ENCODE assay signal across 1 cellular context in genomic region chr7:5693529-5693928, GRCh38.
TF ChIP-seq lines count a peak whose summit lies in the region.

No MANE protein-coding gene starts in this region.

TF ChIP-seq in GM12878, 131 proteins besides CTCF, POLR2A, EP300 and RAD21 (continued from another document and continues in another):
- TF ChIP-seq ZNF687 (IDR thresholded peaks at IDR 0.05) (peak; percentile 49), RAD51 (IDR thresholded peaks at IDR 0.05) (no peak), SIX5 (IDR thresholded peaks at IDR 0.05; ENCODE audit: low read depth, low read length, severe bottlenecking) (no peak), CHD2 (IDR thresholded peaks at IDR 0.05; ENCODE audit: borderline replicate concordance, low read depth, low read length) (0 out of 2 replicates have a peak, but pooled peaks have one; percentile 33), RFX5 (IDR thresholded peaks at IDR 0.05; ENCODE audit: low read depth, low read length) (no peak), RCOR1 (conservative IDR thresholded peaks at IDR 0.05; ENCODE audit: low read depth, low read length) (0 out of 2 replicates have a peak, but pooled peaks have one; percentile 6), IKZF2 (IDR thresholded peaks at IDR 0.05) (peak; percentile 90 to 93; a peak in 3 of 4 replicates), CBX5 (IDR thresholded peaks at IDR 0.05; ENCODE audit: low read depth) (no peak), SMARCA5 (IDR thresholded peaks at IDR 0.05) (no peak), GABPA (IDR thresholded peaks at IDR 0.05; ENCODE audit: low read depth) (no peak), HDGF (IDR thresholded peaks at IDR 0.05) (peak; percentile 61), RUNX3 (IDR thresholded peaks at IDR 0.05; ENCODE audit: low read length) (no peak), ZNF622 (IDR thresholded peaks at IDR 0.05) (no peak), MTA2 (IDR thresholded peaks at IDR 0.05; ENCODE audit: low read depth) (peak; percentile 69; the same call in 1 of the 2 replicates), E4F1 (IDR thresholded peaks at IDR 0.05; ENCODE audit: borderline replicate concordance, partially characterized antibody) (no peak), NFYA (IDR thresholded peaks at IDR 0.05; ENCODE audit: borderline replicate concordance, low read depth, low read length) (no peak), ZNF24 (IDR thresholded peaks at IDR 0.05) (no peak), STAT3 (IDR thresholded peaks at IDR 0.05; ENCODE audit: low read depth, low read length) (no peak), FOXM1 (IDR thresholded peaks at IDR 0.05; ENCODE audit: low read depth, low read length) (no peak), E2F8 (IDR thresholded peaks at IDR 0.05; ENCODE audit: low read depth, partially characterized antibody) (no peak), ZBED1 (IDR thresholded peaks at IDR 0.05; ENCODE audit: borderline replicate concordance) (no peak; the same call in 1 of the 2 replicates), ZZZ3 (IDR thresholded peaks at IDR 0.05; ENCODE audit: control insufficient read depth, insufficient read length, low read depth) (no peak), HDAC2 (IDR thresholded peaks at IDR 0.05) (no peak), POU2F2 (IDR thresholded peaks at IDR 0.05; ENCODE audit: borderline replicate concordance, low read depth, low read length) (peak; percentile 85; the same call in 2 of the 3 replicates), IRF5 (IDR thresholded peaks at IDR 0.05; ENCODE audit: borderline replicate concordance) (no peak), REST (IDR thresholded peaks at IDR 0.05; ENCODE audit: low read depth, low read length) (no peak), CBFB (IDR thresholded peaks at IDR 0.05; ENCODE audit: low read depth) (no peak), ZNF384 (IDR thresholded peaks at IDR 0.05; ENCODE audit: borderline replicate concordance, low read depth, low read length) (no peak), SMC3 (IDR thresholded peaks at IDR 0.05; ENCODE audit: borderline replicate concordance, low read length) (no peak), GATAD2B (conservative IDR thresholded peaks at IDR 0.05; ENCODE audit: low read depth) (0 out of 2 replicates have a peak, but pooled peaks have one; percentile 22), SREBF2 (IDR thresholded peaks at IDR 0.05; ENCODE audit: low read length) (no peak), TCF7 (IDR thresholded peaks at IDR 0.05; ENCODE audit: borderline replicate concordance) (peak; percentile 72; the same call in 1 of the 2 replicates), MEF2B (IDR thresholded peaks at IDR 0.05; ENCODE audit: partially characterized antibody, poor library complexity, severe bottlenecking) (peak; percentile 37), BHLHE40 (IDR thresholded peaks at IDR 0.05; ENCODE audit: borderline replicate concordance in 1 of 2, low read depth in 2 of 2, low read length in 1 of 2) (peak; percentile 44 to 51; a peak in 2 of 4 replicates), ZNF217 (IDR thresholded peaks at IDR 0.05) (no peak), SUZ12 (IDR thresholded peaks at IDR 0.05; ENCODE audit: unreplicated experiment) (no peak), ATF2 (IDR thresholded peaks at IDR 0.05; ENCODE audit: low read length) (no peak), JUND (IDR thresholded peaks at IDR 0.05; ENCODE audit: low read depth, low read length) (no peak), KDM1A (IDR thresholded peaks at IDR 0.05; ENCODE audit: borderline replicate concordance) (no peak), PML (IDR thresholded peaks at IDR 0.05; ENCODE audit: low read length) (no peak), SRF (IDR thresholded peaks at IDR 0.05; ENCODE audit: low read depth in 2 of 2, low read length in 2 of 2) (peak; percentile 86 to 99), USF1 (IDR thresholded peaks at IDR 0.05; ENCODE audit: borderline replicate concordance, extremely low read length, insufficient read depth, low read depth, low read length) (no peak), CHD1 (IDR thresholded peaks at IDR 0.05; ENCODE audit: low read depth, low read length) (no peak), RBBP5 (conservative IDR thresholded peaks at IDR 0.05) (no peak), NRF1 (conservative IDR thresholded peaks at IDR 0.05; ENCODE audit: low read depth, low read length) (no peak), IKZF1 (conservative IDR thresholded peaks at IDR 0.05) (peak; percentile 95), ZSCAN29 (IDR thresholded peaks at IDR 0.05) (no peak), RELB (IDR thresholded peaks at IDR 0.05; ENCODE audit: low read depth) (peak; percentile 86), TCF3 (IDR thresholded peaks at IDR 0.05; ENCODE audit: borderline replicate concordance, insufficient read depth, low read depth, low read length) (no peak), FOXK2 (IDR thresholded peaks at IDR 0.05) (no peak), EZH2 (IDR thresholded peaks at IDR 0.05; ENCODE audit: borderline replicate concordance, control insufficient read depth, low read depth, low read length) (no peak)
